Comparison of ENCODE assay signal across 9 cellular contexts in the genomic region with DNA sequence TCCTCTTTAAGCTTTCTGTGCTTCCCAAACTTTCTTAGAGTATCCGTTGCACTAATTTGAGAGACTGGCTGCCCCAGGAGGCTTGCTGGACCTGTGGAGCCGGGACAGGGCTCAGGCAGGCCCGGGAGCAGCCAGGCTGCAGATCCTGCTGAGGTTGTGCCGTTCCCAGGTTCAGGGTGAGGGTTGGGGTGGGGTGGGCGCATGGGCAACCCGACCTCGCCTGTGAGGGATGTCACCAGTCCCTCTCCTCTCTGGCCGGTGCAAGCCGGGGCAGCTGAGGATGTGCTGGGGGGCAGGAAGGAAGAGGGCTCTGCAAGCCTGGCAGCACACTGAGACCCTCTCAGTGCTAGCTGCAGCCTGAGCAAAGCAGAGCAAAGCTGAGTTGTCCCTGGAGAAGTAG. TPM values are rescaled to one million over a fixed set of nuclear protein-coding genes. Genes with fewer than 3 reads are reported as not detected.
"Had no signal": no experiment of that assay in that cellular context is flagged by ENCODE, and none has a peak within 500 bp of the region (broad histone marks: within the 10 kb centered on the region; RNA-seq: fewer than 3 reads in every experiment).

No MANE protein-coding gene starts in this region.

- H3K4me3 ChIP-seq: adrenal gland, ascending aorta, breast epithelium, cardiac muscle cell, colonic mucosa had no signal

- ATAC-seq: activated naive CD8-positive, alpha-beta T cell treated with anti-CD3 and anti-CD28 coated beads, Interleukin-2, amount 50 U/mL, for 24 hours had no signal

- H3K36me3 ChIP-seq: adrenal gland, ascending aorta, breast epithelium, colonic mucosa had no signal

- H3K4me1 ChIP-seq: adrenal gland, ascending aorta, breast epithelium, colonic mucosa had no signal

- H3K27me3 ChIP-seq: adrenal gland, ascending aorta, breast epithelium, cardiac muscle cell, colonic mucosa had no signal

- H3K27ac ChIP-seq: adrenal gland, ascending aorta, breast epithelium, cardiac muscle cell, colonic mucosa had no signal

- H3K9me3 ChIP-seq: adrenal gland, ascending aorta, breast epithelium, colonic mucosa had no signal

- FAIRE-seq: frontal cortex had no signal

RNA-seq across cellular contexts. Expression of a gene that starts 57.6 kb away (rescaled TPM):
- total RNA-seq: activated T-helper 1 cell treated with anti-CD3 and anti-CD28 coated beads, Interleukin-12 subunit alpha, Interleukin-12 subunit beta, Interleukin-2, Interleukin-4 antibody, amounts not matched to agents 30 ng/mL and 10 ng/mL and 1 ng/mL, durations not matched to agents 14 hours and 24 hours and 36 hours; activated T-helper 2 cell treated with anti-CD3 and anti-CD28 coated beads, Interferon-gamma antibody, Interleukin-2, Interleukin-4, amounts not matched to agents 10 μg/mL and 5 μg/mL and 100 μg/mL, durations not matched to agents 14 hours and 24 hours and 36 hours had no signal
